Comparison of ENCODE assay signal across 9 cellular contexts in genomic region chr3:143445118-143445517, GRCh38.
DNase-seq lines count a peak whose midpoint lies in the region; ATAC-seq and TF ChIP-seq lines count a peak whose summit lies in the region.
"Had no signal": no experiment of that assay in that cellular context is flagged by ENCODE, and none has a peak within 500 bp of the region (broad histone marks: within the 10 kb centered on the region; RNA-seq: fewer than 3 reads in every experiment).

No MANE protein-coding gene starts in this region.

- intact Hi-C loops in vagina (cut with DNase I) = no loop called here

- no peaks in the 10 kb centered on the region for H3K79me2 ChIP-seq in ACC112 (ENCODE audit: control insufficient read depth, insufficient read depth, low read length, unreplicated experiment)

- peaks cover 31% of the 10 kb centered on the region for H3K4me1 Mint-ChIP-seq in activated naive CD8-positive, alpha-beta T cell treated with anti-CD3 and anti-CD28 coated beads, Interleukin-2, amount 50 U/mL, for 24 hours
- H3K4me1 Mint-ChIP-seq: nephron had no signal

- no peak overlapping the region for H2AFZ ChIP-seq in ACC112 (ENCODE audit: low read length, unreplicated experiment)

- WGBS in gastroesophageal sphincter (ENCODE audit: low coverage in 1 of 2), 2 donors = 100% methylated on average over 2 of the region's 2 CpGs; no CpG with 5 or more reads in 1 of the 2 donors

- peaks cover 5% of the 10 kb centered on the region for H3K9me3 Mint-ChIP-seq in activated naive CD8-positive, alpha-beta T cell treated with anti-CD3 and anti-CD28 coated beads, Interleukin-2, amount 50 U/mL, for 24 hours
- H3K9me3 Mint-ChIP-seq: nephron had no signal

- H3K27me3 Mint-ChIP-seq in activated naive CD8-positive, alpha-beta T cell treated with anti-CD3 and anti-CD28 coated beads, Interleukin-2, amount 50 U/mL, for 24 hours = no peaks in the 10 kb centered on the region

- TF ChIP-seq CTCF in gastroesophageal sphincter (IDR thresholded peaks at IDR 0.05) (no peak), vagina (IDR thresholded peaks at IDR 0.05) (no peak)

- peak overlapping the region; percentile 9 for H3K27ac Mint-ChIP-seq in activated naive CD8-positive, alpha-beta T cell treated with anti-CD3 and anti-CD28 coated beads, Interleukin-2, amount 50 U/mL, for 24 hours
- H3K27ac Mint-ChIP-seq: nephron had no signal

- ATAC-seq in GM18909 (IDR thresholded peaks at IDR 0.05; ENCODE audit: poor library complexity, unreplicated experiment) (peak; percentile 85), HG02981 (IDR thresholded peaks at IDR 0.05; ENCODE audit: unreplicated experiment) (peak; percentile 68), gastroesophageal sphincter (no peak)
- ATAC-seq in activated naive CD8-positive, alpha-beta T cell treated with anti-CD3 and anti-CD28 coated beads, Interleukin-2, amount 50 U/mL, for 24 hours = peak; percentile 92

- TF ChIP-seq POLR2A in gastroesophageal sphincter (IDR thresholded peaks at IDR 0.05) (no peak), vagina (IDR thresholded peaks at IDR 0.05) (no peak)

- H3K27ac ChIP-seq in ACC112 (ENCODE audit: low read depth, low read length) (peak overlapping the region; percentile 89), gastroesophageal sphincter (no peak overlapping the region), vagina (no peak overlapping the region)

- H3K4me3 ChIP-seq in ACC112 (ENCODE audit: low read depth, low read length) (no peak overlapping the region), gastroesophageal sphincter (no peak overlapping the region), vagina (no peak overlapping the region)

- H3K9me3 ChIP-seq in gastroesophageal sphincter (no peaks in the 10 kb centered on the region), vagina (no peaks in the 10 kb centered on the region)

- H3K4me1 ChIP-seq in ACC112 (ENCODE audit: control insufficient read depth, insufficient read depth, low read length, unreplicated experiment) (peaks cover 30% of the 10 kb centered on the region), gastroesophageal sphincter (peaks cover 0 to 9% (median 8%) of the 10 kb centered on the region in 3 donors), vagina (peaks cover 14% of the 10 kb centered on the region)

- DNase-seq in activated naive CD8-positive, alpha-beta T cell treated with anti-CD3 and anti-CD28 coated beads, Interleukin-2, amount 50 U/mL, for 24 hours = no peak
- DNase-seq in vagina (ENCODE audit: extremely low spot score in 2 of 2) (no peak), globus pallidus (ENCODE audit: low spot score) (no peak)
- DNase-seq in stimulated activated naive CD4-positive, alpha-beta T cell (lab: John Stamatoyannopoulos, UW) = no peak

- no peak for TF ChIP-seq EP300 in gastroesophageal sphincter (IDR thresholded peaks at IDR 0.05)

- H3K27me3 ChIP-seq in ACC112 (ENCODE audit: insufficient read depth, low read length) (no peaks in the 10 kb centered on the region), gastroesophageal sphincter (no peaks in the 10 kb centered on the region), vagina (no peaks in the 10 kb centered on the region)

- no peak overlapping the region for H3K4me3 Mint-ChIP-seq in activated naive CD8-positive, alpha-beta T cell treated with anti-CD3 and anti-CD28 coated beads, Interleukin-2, amount 50 U/mL, for 24 hours
- H3K4me3 Mint-ChIP-seq: nephron had no signal

- H3K36me3 Mint-ChIP-seq in activated naive CD8-positive, alpha-beta T cell treated with anti-CD3 and anti-CD28 coated beads, Interleukin-2, amount 50 U/mL, for 24 hours (ENCODE audit: low read depth) = peaks cover 2% of the 10 kb centered on the region

- H3K36me3 ChIP-seq in ACC112 (ENCODE audit: insufficient read depth, low read length) (no peaks in the 10 kb centered on the region), gastroesophageal sphincter (no peaks in the 10 kb centered on the region), vagina (no peaks in the 10 kb centered on the region)
